In the genomic region with DNA sequence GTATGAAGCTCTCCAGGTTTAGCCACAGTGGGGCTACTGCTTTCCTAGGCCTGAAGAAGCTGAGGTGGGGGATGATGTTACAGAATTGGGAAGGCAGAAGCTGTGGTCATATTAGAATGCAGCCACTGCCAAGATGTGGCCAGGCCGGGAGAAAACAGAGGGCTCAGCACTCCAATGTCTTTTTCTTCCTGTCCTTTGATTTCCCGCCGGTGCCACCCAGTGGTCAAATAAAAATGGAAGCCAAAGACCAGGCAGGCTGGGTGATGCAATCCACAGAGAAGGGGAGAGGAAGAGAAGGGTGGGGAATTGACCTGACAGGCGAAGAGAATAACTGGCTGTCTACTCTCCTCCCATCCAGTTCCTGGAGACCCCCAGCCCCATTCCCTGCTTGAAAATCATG, we compare ENCODE assay signal across 8 cellular contexts.
DNase-seq lines count a peak whose midpoint lies in the region; ATAC-seq and TF ChIP-seq lines count a peak whose summit lies in the region.

No MANE protein-coding gene starts in this region.

- H3K4me1 ChIP-seq in OCI-LY3 (ENCODE audit: low read length): 0 out of 2 replicates have a peak, but pooled peaks cover 6% of the 10 kb centered on the region

- H4K20me1 ChIP-seq in OCI-LY3 (ENCODE audit: insufficient read depth, low read length): no peaks in the 10 kb centered on the region

- no peak overlapping the region for H3K4me3 ChIP-seq in OCI-LY3 (ENCODE audit: low read length)

- H3K27ac ChIP-seq in OCI-LY3 (ENCODE audit: low read length): no peak overlapping the region

- no peak overlapping the region for H3K9ac ChIP-seq in OCI-LY3 (ENCODE audit: low read length)

- no peaks in the 10 kb centered on the region for H3K36me3 ChIP-seq in OCI-LY3 (replicated peaks; ENCODE audit: low read depth, low read length)

- ATAC-seq in GM21576 (IDR thresholded peaks at IDR 0.05; ENCODE audit: unreplicated experiment) (peak; percentile 66), HG02938 (IDR thresholded peaks at IDR 0.05; ENCODE audit: unreplicated experiment) (no peak)

- no peaks in the 10 kb centered on the region for H3K9me3 ChIP-seq in OCI-LY3 (ENCODE audit: insufficient read depth, low read length)

- H3K79me2 ChIP-seq in OCI-LY3 (ENCODE audit: low read length): no peaks in the 10 kb centered on the region

- TF ChIP-seq CTCF in OCI-LY3 (IDR thresholded peaks at IDR 0.05; ENCODE audit: low read depth, low read length): peak; percentile 50

- no peak overlapping the region for H3K4me2 ChIP-seq in OCI-LY3 (ENCODE audit: low read length)

- peak overlapping the region; percentile 86; the same call in 1 of the 2 replicates for H2AFZ ChIP-seq in OCI-LY3 (ENCODE audit: low read depth, low read length)

- 0 out of 2 replicates have a peak, but pooled peaks cover 4% of the 10 kb centered on the region for H3K27me3 ChIP-seq in OCI-LY3 (ENCODE audit: low read depth, low read length)

- DNase-seq in COR-L47 (lab: John Stamatoyannopoulos, UW) (peak; percentile 38), hippocampal formation (lab: John Stamatoyannopoulos, UW) (peak; percentile 19 to 58), NCI-H2107 (lab: John Stamatoyannopoulos, UW) (no peak)
- no peak for DNase-seq in stimulated activated CD4-positive, alpha-beta T cell treated with anti-CD3 and anti-CD28 coated beads, Interleukin-4, amount 100 ng/mL, for 1 hour
- DNase-seq in stimulated activated CD4-positive, alpha-beta T cell treated with anti-CD3 and anti-CD28 coated beads, Interleukin-4, amount 100 ng/mL, for 24 hours: no peak

Comparison
In these comparisons a context has a peak if more than half of its experiments do, and no peak if none do; other contexts are left out.
1. DNase-seq: peak in COR-L47 (single experiment) and hippocampal formation (2 of 2); none in NCI-H2107 (single experiment), stimulated activated CD4-positive, alpha-beta T cell treated with anti-CD3 and anti-CD28 coated beads, Interleukin-4, amount 100 ng/mL, for 1 hour (single experiment) and stimulated activated CD4-positive, alpha-beta T cell treated with anti-CD3 and anti-CD28 coated beads, Interleukin-4, amount 100 ng/mL, for 24 hours (single experiment).